In the genomic region with DNA sequence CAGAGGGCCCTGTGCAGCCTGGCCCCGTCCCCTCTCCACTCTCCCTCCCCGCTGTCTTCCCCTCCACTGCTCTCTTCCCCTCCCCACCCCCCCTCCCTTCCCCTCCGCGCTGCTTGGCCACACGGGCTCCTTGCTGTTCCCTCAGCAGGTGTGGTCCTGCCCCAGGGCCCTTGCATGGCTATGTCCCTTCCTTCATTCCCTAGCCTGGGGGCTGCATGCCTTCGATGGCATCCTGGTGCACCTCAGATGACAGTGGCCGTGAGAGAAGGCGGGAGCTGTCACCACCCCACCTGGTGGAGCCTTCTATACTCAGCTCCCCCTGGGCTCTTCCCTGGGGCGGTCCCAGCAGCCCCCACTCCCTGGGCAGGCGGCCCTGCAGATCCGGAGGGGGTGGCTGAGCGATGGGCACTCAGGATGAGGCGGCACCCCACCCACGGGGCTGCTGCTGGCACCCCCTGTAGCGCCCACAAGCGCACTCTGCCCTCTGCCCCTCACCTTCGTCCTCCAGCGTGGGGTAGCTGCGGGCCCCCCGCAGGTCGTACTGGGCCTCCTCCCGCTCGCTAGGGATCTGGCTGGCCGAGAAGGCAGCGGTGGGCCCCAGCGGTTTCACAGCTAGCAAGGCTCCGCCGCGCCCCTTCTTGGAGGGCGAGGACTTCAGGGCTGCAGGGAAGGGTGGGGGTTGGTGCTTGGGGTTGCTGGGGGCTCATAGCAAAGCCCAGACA, we compare ENCODE assay signal across 19 cellular contexts. TPM values are rescaled to one million over a fixed set of nuclear protein-coding genes. Genes with fewer than 3 reads are reported as not detected.
DNase-seq lines count a peak whose midpoint lies in the region; ATAC-seq, FAIRE-seq and TF ChIP-seq lines count a peak whose summit lies in the region.
"Had no signal": no experiment of that assay in that cellular context is flagged by ENCODE, and none has a peak within 500 bp of the region (broad histone marks: within the 10 kb centered on the region; RNA-seq: fewer than 3 reads in every experiment).

No MANE protein-coding gene starts in this region.

- no peak overlapping the region for H4K5ac ChIP-seq in mesendoderm (ENCODE audit: low read length)

- TF ChIP-seq POLR2A in GM12878 (IDR thresholded peaks at IDR 0.05; ENCODE audit: low read depth, low read length) = no peak

- no peak overlapping the region for H2BK5ac ChIP-seq in mesendoderm (ENCODE audit: low read length)

- WGBS in GM12878 (ENCODE audit: insufficient coverage, insufficient replicate concordance, low lambda C conversion rate, missing lambda C conversion rate) = 92% methylated on average over 25 of the region's 30 CpGs
- WGBS in mesendoderm (ENCODE audit: extremely low coverage, insufficient coverage, low lambda C conversion rate) = no CpG with 5 or more reads among the region's 30 CpGs

- in situ Hi-C loops in GM12878 (cut with MboI) = no loop called here

- DNase-seq in GM12878 (ENCODE audit: low read depth, low spot score) = no peak
- DNase-seq in mesendoderm = peak; percentile 33
- DNase-seq in CD1c-positive myeloid dendritic cell (ENCODE audit: extremely low spot score) = no peak
- DNase-seq: DMS153, GDM1, IMR-90, NCI-H1694, NCI-H2029 treated with DMSO at 0.1 percent for 48 hours, NCI-H446 treated with DMSO at 0.1 percent for 48 hours, SHP77 treated with DMSO at 0.1 percent for 48 hours had no signal

- H3K4me1 ChIP-seq in ES-I3 (ENCODE audit: insufficient read depth, low read length) (no peaks in the 10 kb centered on the region), GM12878 (ENCODE audit: control insufficient read depth, insufficient read depth, low read length) (no peaks in the 10 kb centered on the region), mesendoderm (ENCODE audit: control insufficient read depth, low read depth, low read length) (no peaks in the 10 kb centered on the region)
- H3K4me1 ChIP-seq: BE2C had no signal

- H3K4me3 ChIP-seq in GM12878 (no peak overlapping the region), mesendoderm (ENCODE audit: low read length) (no peak overlapping the region)

- FAIRE-seq in GM12878 (lab: Jason Lieb, UNC) = no peak
- FAIRE-seq: GM19239 had no signal

- H3K9me3 ChIP-seq in ES-I3 (ENCODE audit: control insufficient read depth, insufficient read depth, low read length) = no peaks in the 10 kb centered on the region
- no peaks in the 10 kb centered on the region for H3K9me3 ChIP-seq in GM12878 (replicated peaks; ENCODE audit: control insufficient read depth, insufficient read depth, low read length)
- H3K9me3 ChIP-seq: BE2C had no signal

- POLR2A ChIA-PET in GM12878 (lab: Charles Lee) = no interaction called here

- no peak overlapping the region for H2BK15ac ChIP-seq in mesendoderm (replicated peaks; ENCODE audit: low read depth)

- no peak for TF ChIP-seq RAD21 in GM12878 (IDR thresholded peaks at IDR 0.05; ENCODE audit: insufficient read depth, low read depth, low read length)

- RAD21 ChIA-PET in GM12878 (lab: Charles Lee; ENCODE audit: unreplicated experiment) = no interaction called here

- intact Hi-C loops in GM12878 (cut with micrococcal nuclease; ENCODE audit: unreplicated experiment) = no loop called here

- no peak overlapping the region for H2BK120ac ChIP-seq in mesendoderm (ENCODE audit: low read depth, low read length)

- H3K36me3 ChIP-seq in ES-I3 (ENCODE audit: insufficient read depth, low read length) = no peaks in the 10 kb centered on the region; the same call in 1 of the 2 replicates
- H3K36me3 ChIP-seq in GM12878 (ENCODE audit: control insufficient read depth in 2 of 2, insufficient read depth in 2 of 2, low read length in 1 of 2) = no peaks in the 10 kb centered on the region; a peak in 1 of 4 replicates
- H3K36me3 ChIP-seq in mesendoderm (ENCODE audit: control insufficient read depth, insufficient read depth, low read length) = peaks cover 1% of the 10 kb centered on the region
- H3K36me3 ChIP-seq: BE2C had no signal

- H4K8ac ChIP-seq in mesendoderm (ENCODE audit: low read depth, low read length) = no peak overlapping the region

- no peak overlapping the region for H3K23ac ChIP-seq in mesendoderm (ENCODE audit: low read length)

- H3K79me2 ChIP-seq in GM12878 (ENCODE audit: control insufficient read depth, insufficient read depth, low read length) (no peaks in the 10 kb centered on the region), mesendoderm (ENCODE audit: control insufficient read depth, insufficient read depth, low read length) (no peaks in the 10 kb centered on the region)

- TF ChIP-seq CTCF in GM12878 (IDR thresholded peaks at IDR 0.05 in 2 of 3, conservative IDR thresholded peaks at IDR 0.05 in 1 of 3; ENCODE audit: control insufficient read depth in 2 of 3, extremely low read depth in 1 of 3, insufficient read depth in 1 of 3, low read depth in 3 of 3, low read length in 3 of 3) = no peak

- H3K27me3 ChIP-seq in GM12878 (replicated peaks in 1 of 2; ENCODE audit: control insufficient read depth in 2 of 2, insufficient read depth in 2 of 2, low read length in 1 of 2) (no peaks in the 10 kb centered on the region), mesendoderm (ENCODE audit: insufficient read depth, low read length, poor library complexity) (no peaks in the 10 kb centered on the region)
- H3K27me3 ChIP-seq: BE2C had no signal

- H4K20me1 ChIP-seq in GM12878 (ENCODE audit: control insufficient read depth, insufficient read depth) = no peaks in the 10 kb centered on the region

- no peak overlapping the region for H3K4ac ChIP-seq in mesendoderm (ENCODE audit: low read depth, low read length)

- BruUV-seq in GM12878 (replicated peaks; lab: Mats Ljungman, UMichigan) = no TSS peak

- no peaks in the 10 kb centered on the region for H3K79me1 ChIP-seq in mesendoderm (ENCODE audit: low read length)

- H3K9ac ChIP-seq in ES-I3 (ENCODE audit: low read depth, low read length) (peak overlapping the region; percentile 45; the same call in 1 of the 2 replicates), GM12878 (ENCODE audit: control insufficient read depth, insufficient read depth, low read length) (no peak overlapping the region), mesendoderm (ENCODE audit: low read length) (no peak overlapping the region)
- H3K9ac ChIP-seq: KMS-11 had no signal

- CTCF ChIA-PET in GM12878 (lab: Yijun Ruan, JAX) = no interaction called here

- no peak overlapping the region for H2AK5ac ChIP-seq in mesendoderm (ENCODE audit: low read length)

- ATAC-seq in GM12878 (no peak), HG03095 (IDR thresholded peaks at IDR 0.05; ENCODE audit: unreplicated experiment) (no peak), HG03442 (IDR thresholded peaks at IDR 0.05; ENCODE audit: unreplicated experiment) (no peak), HG02588 (IDR thresholded peaks at IDR 0.05; ENCODE audit: unreplicated experiment) (no peak)

- SMC1A ChIA-PET in GM12878 (lab: Charles Lee; ENCODE audit: uncharacterized antibody, unreplicated experiment) = no interaction called here

- H3K27ac ChIP-seq in GM12878 (ENCODE audit: control insufficient read depth, insufficient read depth) = no peak overlapping the region
- no peak overlapping the region for H3K27ac ChIP-seq in mesendoderm (ENCODE audit: low read depth, low read length)
- H3K27ac ChIP-seq: KMS-11 had no signal

- no peak overlapping the region for H3K4me2 ChIP-seq in GM12878 (ENCODE audit: control insufficient read depth, insufficient read depth)
- H3K4me2 ChIP-seq in mesendoderm (ENCODE audit: low read length) = no peak overlapping the region
- H3K4me2 ChIP-seq: KMS-11 had no signal

- no peak for TF ChIP-seq EP300 in GM12878 (IDR thresholded peaks at IDR 0.05; ENCODE audit: borderline replicate concordance in 1 of 2, control insufficient read depth in 1 of 2, low read depth in 2 of 2, low read length in 2 of 2)

- no peak overlapping the region for H2AFZ ChIP-seq in GM12878 (ENCODE audit: control insufficient read depth, low read depth, low read length)

- H3K18ac ChIP-seq in mesendoderm (ENCODE audit: low read length) = no peak overlapping the region

- H3K56ac ChIP-seq in mesendoderm (ENCODE audit: low read length) = no peak overlapping the region

RNA-seq across cellular contexts. Expression of a gene that starts 17.2 kb away (rescaled TPM):
- total RNA-seq in GM12878 (2013; cell fraction: nucleolus; rRNA removed) = 20.6 and 28.4 TPM in 2 replicates
- total RNA-seq in GM12878 (2014; rRNA removed) (26.4 and 29.5 TPM in 2 replicates), GM12878 (2014; rRNA removed; fragmentation: Illumina TruSeq; extraction: Trizol) (9.3 and 12.5 TPM in 2 replicates), GM12878 (2021) (28.9 and 31.4 TPM in 2 replicates)
- 7.6 TPM for polyA plus RNA-seq in GM12878 (2011; ENCODE audit: low read depth)
- polyA plus RNA-seq in GM12878 (2011; rRNA removed) (5.3 and 12.6 TPM in 2 replicates), GM12878 (2014; fragmentation: Illumina TruSeq; extraction: Trizol) (1.9 and 4.7 TPM in 2 replicates), GM12878 (2014; fragmentation: Nextera tagmentation; extraction: Ambion mirVana) (1 to 10 TPM in 1 of 2 experiments, under 1 TPM in 1; 0.40 to 1.4 TPM), GM12878 (2014; rRNA removed) (25.8 and 32.6 TPM in 2 replicates), GM12878 (2016; fragmentation: Nextera tagmentation; extraction: Ambion mirVana) (10 to 100 TPM; 11.7 to 14.6 TPM)
- polyA plus RNA-seq in GM12878 (2011; cell fraction: cytosol; rRNA removed) = 15.0 and 22.8 TPM in 2 replicates
- 43.1 and 62.5 TPM in 2 replicates for polyA plus RNA-seq in GM12878 (2011; cell fraction: nucleus; rRNA removed)
- polyA plus RNA-seq in GM12878 (2012) = 13.5 and 14.9 TPM in 2 replicates
- 6.9 and 11.5 TPM in 2 replicates for polyA minus RNA-seq in GM12878 (2011; rRNA and poly(A)+ RNA removed)
- polyA minus RNA-seq in GM12878 (2011; cell fraction: cytosol; rRNA and poly(A)+ RNA removed) = 4.9 and 7.6 TPM in 2 replicates
- 5.2 and 10.4 TPM in 2 replicates for polyA minus RNA-seq in GM12878 (2011; cell fraction: nucleus; rRNA and poly(A)+ RNA removed)
- polyA plus RNA-seq in mesendoderm (2013, experiment 1 of 2) = 25.7 TPM
- 28.3 TPM for polyA plus RNA-seq in mesendoderm (2013, experiment 2 of 2)

RNA-seq across cellular contexts. Expression of a gene that starts 37.1 kb away (rescaled TPM):
- 0.34 and 1.2 TPM in 2 replicates for total RNA-seq in GM12878 (2013; cell fraction: nucleolus; rRNA removed)
- total RNA-seq in GM12878 (2014; rRNA removed) = not detected in 2 replicates
- not detected in 2 replicates for total RNA-seq in GM12878 (2014; rRNA removed; fragmentation: Illumina TruSeq; extraction: Trizol)
- total RNA-seq in GM12878 (2021) = not detected in 2 replicates
- polyA plus RNA-seq in GM12878 (2011; ENCODE audit: low read depth) = not detected
- polyA plus RNA-seq in GM12878 (2011; rRNA removed) = 0.03 TPM in 1 of 2 replicates, not detected in the other
- 0.05 and 0.06 TPM in 2 replicates for polyA plus RNA-seq in GM12878 (2011; cell fraction: cytosol; rRNA removed)
- 0.12 and 0.13 TPM in 2 replicates for polyA plus RNA-seq in GM12878 (2011; cell fraction: nucleus; rRNA removed)
- polyA plus RNA-seq in GM12878 (2012) = 0.10 and 0.14 TPM in 2 replicates
- 0.03 TPM in 1 of 2 replicates, not detected in the other for polyA plus RNA-seq in GM12878 (2014; fragmentation: Illumina TruSeq; extraction: Trizol)
- not detected for polyA plus RNA-seq in GM12878 (2014; fragmentation: Nextera tagmentation; extraction: Ambion mirVana)
- 0.10 TPM in 1 of 2 replicates, not detected in the other for polyA plus RNA-seq in GM12878 (2014; rRNA removed)
- polyA plus RNA-seq in GM12878 (2016; fragmentation: Nextera tagmentation; extraction: Ambion mirVana) = not detected
- not detected in 2 replicates for polyA minus RNA-seq in GM12878 (2011; rRNA and poly(A)+ RNA removed)
- not detected in 2 replicates for polyA minus RNA-seq in GM12878 (2011; cell fraction: cytosol; rRNA and poly(A)+ RNA removed)
- not detected in 2 replicates for polyA minus RNA-seq in GM12878 (2011; cell fraction: nucleus; rRNA and poly(A)+ RNA removed)
- polyA plus RNA-seq in mesendoderm (2013, experiment 1 of 2) = 0.63 TPM
- polyA plus RNA-seq in mesendoderm (2013, experiment 2 of 2) = 0.56 TPM
- total RNA-seq: H4, OCI-LY7 had no signal

RNA-seq across cellular contexts. Expression of a gene that starts 56.5 kb away (rescaled TPM):
- 29.0 and 34.7 TPM in 2 replicates for total RNA-seq in GM12878 (2013; cell fraction: nucleolus; rRNA removed)
- total RNA-seq in GM12878 (2014; rRNA removed) = 4.5 and 6.0 TPM in 2 replicates
- 2.2 TPM in 2 replicates for total RNA-seq in GM12878 (2014; rRNA removed; fragmentation: Illumina TruSeq; extraction: Trizol)
- 19.0 and 19.6 TPM in 2 replicates for total RNA-seq in GM12878 (2021)
- polyA plus RNA-seq in GM12878 (2011; ENCODE audit: low read depth) = 3.4 TPM
- polyA plus RNA-seq in GM12878 (2011; rRNA removed) = 0.84 and 2.3 TPM in 2 replicates
- polyA plus RNA-seq in GM12878 (2011; cell fraction: cytosol; rRNA removed) = 3.4 and 3.6 TPM in 2 replicates
- polyA plus RNA-seq in GM12878 (2011; cell fraction: nucleus; rRNA removed) = 11.7 and 16.6 TPM in 2 replicates
- polyA plus RNA-seq in GM12878 (2012) = 12.8 and 13.0 TPM in 2 replicates
- 2.4 and 4.6 TPM in 2 replicates for polyA plus RNA-seq in GM12878 (2014; fragmentation: Illumina TruSeq; extraction: Trizol)
- polyA plus RNA-seq in GM12878 (2014; fragmentation: Nextera tagmentation; extraction: Ambion mirVana) = under 1 TPM; 0.39 to 0.46 TPM
- 9.3 and 12.6 TPM in 2 replicates for polyA plus RNA-seq in GM12878 (2014; rRNA removed)
- 10 to 100 TPM in 1 of 2 experiments, 1 to 10 TPM in 1; 7.8 to 10.3 TPM for polyA plus RNA-seq in GM12878 (2016; fragmentation: Nextera tagmentation; extraction: Ambion mirVana)
- 9.1 and 10.3 TPM in 2 replicates for polyA minus RNA-seq in GM12878 (2011; rRNA and poly(A)+ RNA removed)
- polyA minus RNA-seq in GM12878 (2011; cell fraction: cytosol; rRNA and poly(A)+ RNA removed) = 7.8 and 10.0 TPM in 2 replicates
- polyA minus RNA-seq in GM12878 (2011; cell fraction: nucleus; rRNA and poly(A)+ RNA removed) = 4.5 and 9.2 TPM in 2 replicates
- polyA plus RNA-seq in mesendoderm (2013, experiment 1 of 2) = 15.2 TPM
- polyA plus RNA-seq in mesendoderm (2013, experiment 2 of 2) = 16.0 TPM

RNA-seq across cellular contexts. Expression of a gene that starts 58.5 kb away (rescaled TPM):
- not detected in 2 replicates for total RNA-seq in GM12878 (2013; cell fraction: nucleolus; rRNA removed)
- total RNA-seq in GM12878 (2014; rRNA removed) (not detected in 2 replicates), GM12878 (2014; rRNA removed; fragmentation: Illumina TruSeq; extraction: Trizol) (not detected in 2 replicates), GM12878 (2021) (not detected in 2 replicates)
- 0.07 TPM for polyA plus RNA-seq in GM12878 (2011; ENCODE audit: low read depth)
- polyA plus RNA-seq in GM12878 (2011; rRNA removed) (not detected in 2 replicates), GM12878 (2014; fragmentation: Illumina TruSeq; extraction: Trizol) (not detected in 2 replicates), GM12878 (2014; fragmentation: Nextera tagmentation; extraction: Ambion mirVana) (not detected), GM12878 (2014; rRNA removed) (not detected in 2 replicates), GM12878 (2016; fragmentation: Nextera tagmentation; extraction: Ambion mirVana) (not detected)
- polyA plus RNA-seq in GM12878 (2011; cell fraction: cytosol; rRNA removed) = not detected in 2 replicates
- not detected in 2 replicates for polyA plus RNA-seq in GM12878 (2011; cell fraction: nucleus; rRNA removed)
- 0.08 and 0.13 TPM in 2 replicates for polyA plus RNA-seq in GM12878 (2012)
- polyA minus RNA-seq in GM12878 (2011; rRNA and poly(A)+ RNA removed) = not detected in 2 replicates
- polyA minus RNA-seq in GM12878 (2011; cell fraction: cytosol; rRNA and poly(A)+ RNA removed) = not detected in 2 replicates
- not detected in 2 replicates for polyA minus RNA-seq in GM12878 (2011; cell fraction: nucleus; rRNA and poly(A)+ RNA removed)
- polyA plus RNA-seq in mesendoderm (2013, experiment 1 of 2) = 0.49 TPM
- 0.53 TPM for polyA plus RNA-seq in mesendoderm (2013, experiment 2 of 2)
- total RNA-seq: H4, OCI-LY7 had no signal
